12 cellular contexts compared by ENCODE assay signal in the genomic region with DNA sequence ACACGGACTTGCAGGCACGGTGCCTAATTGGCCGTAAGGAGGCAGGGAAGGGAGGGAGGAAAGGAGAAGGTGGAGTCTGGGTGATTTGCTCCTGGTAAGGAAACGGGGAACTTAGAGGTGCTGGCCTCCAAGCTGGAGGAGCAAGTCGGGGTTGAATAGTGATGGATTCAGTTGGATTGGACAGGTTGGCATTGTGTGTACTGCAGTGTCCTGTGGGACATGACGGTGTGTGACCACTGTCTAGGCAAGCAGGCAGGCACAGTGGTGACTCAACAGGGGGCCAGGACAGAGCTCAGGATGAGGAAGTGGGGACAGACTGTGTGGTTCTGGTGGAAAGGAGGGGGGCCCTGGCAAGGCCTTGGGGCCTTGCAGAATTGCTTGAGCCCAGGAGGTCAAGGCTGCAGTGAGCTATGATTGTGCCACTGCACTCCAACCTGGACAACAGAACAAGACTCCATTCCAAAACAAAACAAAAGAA. TPM values are rescaled to one million over a fixed set of nuclear protein-coding genes. Genes with fewer than 3 reads are reported as not detected.
DNase-seq lines count a peak whose midpoint lies in the region; ATAC-seq and TF ChIP-seq lines count a peak whose summit lies in the region.
"Had no signal": no experiment of that assay in that cellular context is flagged by ENCODE, and none has a peak within 500 bp of the region (broad histone marks: within the 10 kb centered on the region; RNA-seq: fewer than 3 reads in every experiment).

No MANE protein-coding gene starts in this region.

- intact Hi-C loops in activated CD4-positive, alpha-beta T cell treated with anti-CD3 and anti-CD28 coated beads for 36 hours (cut with DNase I, micrococcal nuclease) = loop anchor here in 1 of 2 experiments (1.0 kb wide), 1 partner anchor 47 kb away; no protein-coding TSS in a partner anchor

- ATAC-seq in activated CD4-positive, alpha-beta T cell treated with anti-CD3 and anti-CD28 coated beads for 36 hours = peak; percentile 30
- ATAC-seq in upper lobe of left lung (ENCODE audit: low FRiP score in 2 of 2) = peak; percentile 21 to 42

- H3K27ac Mint-ChIP-seq in activated CD4-positive, alpha-beta T cell treated with anti-CD3 and anti-CD28 coated beads for 36 hours = no peak overlapping the region
- H3K27ac Mint-ChIP-seq in activated CD4-positive, alpha-beta memory T cell treated with anti-CD3 and anti-CD28 coated beads, Interleukin-2, amount 10 ng/mL, durations not matched to agents 7 days and 5 days = no peak overlapping the region

- peaks cover 5% of the 10 kb centered on the region for H3K27me3 Mint-ChIP-seq in activated CD4-positive, alpha-beta T cell treated with anti-CD3 and anti-CD28 coated beads for 36 hours
- peaks cover 11% of the 10 kb centered on the region for H3K27me3 Mint-ChIP-seq in activated CD4-positive, alpha-beta memory T cell treated with anti-CD3 and anti-CD28 coated beads, Interleukin-2, amount 10 ng/mL, durations not matched to agents 7 days and 5 days

- H3K4me3 ChIP-seq in upper lobe of left lung = no peak overlapping the region
- H3K4me3 ChIP-seq: esophagus muscularis mucosa had no signal

- H3K4me1 ChIP-seq in upper lobe of left lung = peaks cover 0 to 6% (median 2%) of the 10 kb centered on the region in 4 donors

- TF ChIP-seq EP300 in upper lobe of left lung (IDR thresholded peaks at IDR 0.05) = no peak

- H3K36me3 Mint-ChIP-seq in activated CD4-positive, alpha-beta T cell treated with anti-CD3 and anti-CD28 coated beads for 36 hours (ENCODE audit: low read depth) = no peaks in the 10 kb centered on the region
- no peaks in the 10 kb centered on the region for H3K36me3 Mint-ChIP-seq in activated CD4-positive, alpha-beta memory T cell treated with anti-CD3 and anti-CD28 coated beads, Interleukin-2, amount 10 ng/mL, durations not matched to agents 7 days and 5 days (ENCODE audit: low read depth)

- no peak overlapping the region for H3K4me3 Mint-ChIP-seq in activated CD4-positive, alpha-beta T cell treated with anti-CD3 and anti-CD28 coated beads for 36 hours
- no peak overlapping the region for H3K4me3 Mint-ChIP-seq in activated CD4-positive, alpha-beta memory T cell treated with anti-CD3 and anti-CD28 coated beads, Interleukin-2, amount 10 ng/mL, durations not matched to agents 7 days and 5 days

- H3K9me3 ChIP-seq in upper lobe of left lung = peaks cover 0 to 9% (median 7%) of the 10 kb centered on the region in 4 donors
- H3K9me3 ChIP-seq: neutrophil had no signal

- H3K9me3 Mint-ChIP-seq in activated CD4-positive, alpha-beta T cell treated with anti-CD3 and anti-CD28 coated beads for 36 hours (ENCODE audit: low read depth) = peaks cover 11% of the 10 kb centered on the region
- peaks cover 12% of the 10 kb centered on the region for H3K9me3 Mint-ChIP-seq in activated CD4-positive, alpha-beta memory T cell treated with anti-CD3 and anti-CD28 coated beads, Interleukin-2, amount 10 ng/mL, durations not matched to agents 7 days and 5 days

- WGBS in upper lobe of left lung, 2 donors = 18 to 23% methylated on average over 6 of the region's 6 CpGs

- CTCF ChIA-PET in activated CD4-positive, alpha-beta T cell treated with anti-CD3 and anti-CD28 coated beads for 36 hours (lab: Charles Lee) = interaction anchor here (0.5 to 2.7 kb wide), 11 partner anchors 13 to 133 kb away, joined by 3 to 16 read pairs (median 3); partner anchors contain the start of gene COL26A1
- CTCF ChIA-PET in activated CD4-positive, alpha-beta memory T cell treated with anti-CD3 and anti-CD28 coated beads, Interleukin-2, amount 10 ng/mL, durations not matched to agents 7 days and 5 days (lab: Charles Lee) = interaction anchor here (0.5 to 4.9 kb wide), 14 partner anchors 11 to 629 kb away, joined by 3 to 43 read pairs (median 3); partner anchors contain the start of gene COL26A1

- H3K36me3 ChIP-seq in upper lobe of left lung = no peaks in the 10 kb centered on the region
- H3K36me3 ChIP-seq: esophagus muscularis mucosa, neutrophil had no signal

- no peak for DNase-seq in activated CD4-positive, alpha-beta T cell treated with anti-CD3 and anti-CD28 coated beads for 36 hours
- no peak for DNase-seq in activated CD4-positive, alpha-beta T cell treated with anti-CD3 and anti-CD28 coated beads for 1 hour
- DNase-seq in SKM-1 (lab: John Stamatoyannopoulos, UW; ENCODE audit: unreplicated experiment) = peak; percentile 74
- peak; percentile 49 for DNase-seq in kidney tubule cell (ENCODE audit: low spot score)
- no peak for DNase-seq in upper lobe of left lung
- no peak for DNase-seq in activated CD4-positive, alpha-beta memory T cell treated with anti-CD3 and anti-CD28 coated beads, Interleukin-2, amount 10 ng/mL, durations not matched to agents 7 days and 5 days
- DNase-seq in H4 (ENCODE audit: low spot score) = no peak
- DNase-seq in stimulated activated CD4-positive, alpha-beta T cell treated with anti-CD3 and anti-CD28 coated beads, Interleukin-15, amount 100 ng/mL, for 24 hours = no peak
- DNase-seq: NCI-H1436 had no signal

- no peak overlapping the region for H3K27ac ChIP-seq in upper lobe of left lung
- H3K27ac ChIP-seq: esophagus muscularis mucosa, neutrophil, VCaP had no signal

- POLR2A ChIA-PET in activated CD4-positive, alpha-beta T cell treated with anti-CD3 and anti-CD28 coated beads for 36 hours (lab: Charles Lee) = interaction anchor here (0.6 kb wide), 1 partner anchor 789 kb away, joined by 3 read pairs; no protein-coding TSS in a partner anchor
- POLR2A ChIA-PET in activated CD4-positive, alpha-beta memory T cell treated with anti-CD3 and anti-CD28 coated beads, Interleukin-2, amount 10 ng/mL, durations not matched to agents 7 days and 5 days (lab: Charles Lee) = interaction anchor here (0.6 kb wide), 1 partner anchor 44 kb away, joined by 3 read pairs; no protein-coding TSS in a partner anchor

- peaks cover 6% of the 10 kb centered on the region for H3K4me1 Mint-ChIP-seq in activated CD4-positive, alpha-beta T cell treated with anti-CD3 and anti-CD28 coated beads for 36 hours
- H3K4me1 Mint-ChIP-seq in activated CD4-positive, alpha-beta memory T cell treated with anti-CD3 and anti-CD28 coated beads, Interleukin-2, amount 10 ng/mL, durations not matched to agents 7 days and 5 days = peaks cover 7% of the 10 kb centered on the region

- TF ChIP-seq POLR2A in upper lobe of left lung (IDR thresholded peaks at IDR 0.05) = no peak

- H3K27me3 ChIP-seq in upper lobe of left lung = no peaks in the 10 kb centered on the region

- no peak for TF ChIP-seq CTCF in upper lobe of left lung (IDR thresholded peaks at IDR 0.05)

RNA-seq across cellular contexts. Expression of gene COL26A1, which starts 48.8 kb away (rescaled TPM):
- not detected for total RNA-seq in activated CD4-positive, alpha-beta T cell treated with anti-CD3 and anti-CD28 coated beads for 36 hours
- 1 to 10 TPM in 1 of 6 donors, under 1 TPM in 3, not detected in 2; 0.20 to 1.0 (median 0.30) TPM for total RNA-seq in upper lobe of left lung
- not detected for total RNA-seq in activated CD4-positive, alpha-beta memory T cell treated with anti-CD3 and anti-CD28 coated beads, Interleukin-2, amount 10 ng/mL, durations not matched to agents 7 days and 5 days
- not detected in 2 replicates for total RNA-seq in H4 (2014; rRNA removed; shearing (Covaris generic))
- total RNA-seq: esophagus muscularis mucosa had no signal

Comparison
In these comparisons a context has a peak if more than half of its experiments do, and no peak if none do; other contexts are left out.
1. DNase-seq: peak in SKM-1 (single experiment) and kidney tubule cell (single experiment); none in activated CD4-positive, alpha-beta T cell treated with anti-CD3 and anti-CD28 coated beads for 36 hours (single experiment), activated CD4-positive, alpha-beta T cell treated with anti-CD3 and anti-CD28 coated beads for 1 hour (single experiment), upper lobe of left lung (0 of 2), activated CD4-positive, alpha-beta memory T cell treated with anti-CD3 and anti-CD28 coated beads, Interleukin-2, amount 10 ng/mL, durations not matched to agents 7 days and 5 days (single experiment), H4 (single experiment) and stimulated activated CD4-positive, alpha-beta T cell treated with anti-CD3 and anti-CD28 coated beads, Interleukin-15, amount 100 ng/mL, for 24 hours (single experiment).